Comparison of ENCODE assay signal across 8 cellular contexts in genomic region chr5:65928341-65928752, GRCh38. TPM values are rescaled to one million over a fixed set of nuclear protein-coding genes. Genes with fewer than 3 reads are reported as not detected.
DNase-seq lines count a peak whose midpoint lies in the region; ATAC-seq, FAIRE-seq and TF ChIP-seq lines count a peak whose summit lies in the region.

No MANE protein-coding gene starts in this region.

- no peak for TF ChIP-seq POLR2A in endothelial cell of umbilical vein (IDR thresholded peaks at IDR 0.05; ENCODE audit: low read depth, low read length)

- H3K27me3 ChIP-seq in OCI-LY3 (ENCODE audit: low read depth, low read length) (no peaks in the 10 kb centered on the region), endothelial cell of umbilical vein (ENCODE audit: control insufficient read depth in 2 of 2, insufficient read depth in 2 of 2, low read length in 2 of 2) (no peaks in the 10 kb centered on the region), pancreas (no peaks in the 10 kb centered on the region)

- no peaks in the 10 kb centered on the region for H3K9me3 ChIP-seq in ES-I3 (ENCODE audit: control insufficient read depth, insufficient read depth, low read length)
- no peaks in the 10 kb centered on the region for H3K9me3 ChIP-seq in OCI-LY3 (ENCODE audit: insufficient read depth, low read length)
- no peaks in the 10 kb centered on the region for H3K9me3 ChIP-seq in endothelial cell of umbilical vein (replicated peaks; ENCODE audit: control insufficient read depth, insufficient read depth, low read length)
- H3K9me3 ChIP-seq in pancreas, result no peaks in the 10 kb centered on the region

- WGBS in pancreas, 2 donors, result 7 to 14% methylated on average over 5 of the region's 5 CpGs

- H3K9ac ChIP-seq in ES-I3 (ENCODE audit: low read depth, low read length), result peak overlapping the region; percentile 98
- peak overlapping the region; percentile 98 for H3K9ac ChIP-seq in OCI-LY3 (ENCODE audit: low read length)
- H3K9ac ChIP-seq in endothelial cell of umbilical vein (replicated peaks; ENCODE audit: extremely low read depth, insufficient read depth, low read length), result peak overlapping the region; percentile 99

- POLR2A ChIA-PET in endothelial cell of umbilical vein (lab: Charles Lee), result no interaction called here

- BruUV-seq in endothelial cell of umbilical vein (replicated peaks; lab: Mats Ljungman, UMichigan), result no TSS peak

- H3K4me2 ChIP-seq in OCI-LY3 (ENCODE audit: low read length) (peak overlapping the region; percentile 77), endothelial cell of umbilical vein (ENCODE audit: insufficient read depth, low read length) (peak overlapping the region; percentile 99)

- no peak for TF ChIP-seq CTCF in OCI-LY3 (IDR thresholded peaks at IDR 0.05; ENCODE audit: low read depth, low read length)
- TF ChIP-seq CTCF in endothelial cell of umbilical vein (IDR thresholded peaks at IDR 0.05; ENCODE audit: extremely low read depth in 1 of 2, insufficient read depth in 1 of 2, low read depth in 1 of 2, low read length in 2 of 2), result no peak
- no peak for TF ChIP-seq CTCF in pancreas (IDR thresholded peaks at IDR 0.05)

- peaks cover 77% of the 10 kb centered on the region for H3K79me2 ChIP-seq in OCI-LY3 (ENCODE audit: low read length)
- H3K79me2 ChIP-seq in endothelial cell of umbilical vein (ENCODE audit: control insufficient read depth, insufficient read depth, low read length), result peaks cover 69% of the 10 kb centered on the region

- dilution Hi-C loops in endothelial cell of umbilical vein (cut with MboI; ENCODE audit: extremely low pct_ligation_motif_present, low sequenced_read_pairs), result no loop called here

- no peaks in the 10 kb centered on the region for H3K36me3 ChIP-seq in ES-I3 (ENCODE audit: insufficient read depth, low read length)
- H3K36me3 ChIP-seq in OCI-LY3 (replicated peaks; ENCODE audit: low read depth, low read length), result peaks cover 13% of the 10 kb centered on the region
- no peaks in the 10 kb centered on the region for H3K36me3 ChIP-seq in endothelial cell of umbilical vein (ENCODE audit: control insufficient read depth in 2 of 2, extremely low read depth in 1 of 2, insufficient read depth in 2 of 2, low read length in 2 of 2)
- H3K36me3 ChIP-seq in pancreas, result no peaks in the 10 kb centered on the region

- intact Hi-C loops in endothelial cell of umbilical vein (cut with micrococcal nuclease) (loop anchor here (5.0 to 10.0 kb wide), 3 partner anchors 84 to 304 kb away; partner anchors contain the start of genes SHLD3, TRAPPC13 and TRIM23), pancreas (cut with DNase I) (no loop called here)

- ATAC-seq in pancreas (no peak), GM19397 (IDR thresholded peaks at IDR 0.05; ENCODE audit: unreplicated experiment) (no peak), HG03108 (IDR thresholded peaks at IDR 0.05; ENCODE audit: unreplicated experiment) (no peak)

- H3K4me1 ChIP-seq in ES-I3 (ENCODE audit: insufficient read depth, low read length) (peaks cover 19% of the 10 kb centered on the region; the same call in 1 of the 2 replicates), OCI-LY3 (ENCODE audit: low read length) (peaks cover 17% of the 10 kb centered on the region), endothelial cell of umbilical vein (ENCODE audit: control insufficient read depth, extremely low read depth, insufficient read depth, low read length) (peaks cover 20% of the 10 kb centered on the region), pancreas (peaks cover 5 to 19% (median 13%) of the 10 kb centered on the region in 3 donors)

- H4K20me1 ChIP-seq in OCI-LY3 (ENCODE audit: insufficient read depth, low read length), result peaks cover 48% of the 10 kb centered on the region
- H4K20me1 ChIP-seq in endothelial cell of umbilical vein (replicated peaks; ENCODE audit: control insufficient read depth, extremely low read depth, insufficient read depth, low read length), result peaks cover 7% of the 10 kb centered on the region

- H3K4me3 ChIP-seq in OCI-LY3 (ENCODE audit: low read length), result peak overlapping the region; percentile 96
- H3K4me3 ChIP-seq in endothelial cell of umbilical vein (replicated peaks in 1 of 3; ENCODE audit: insufficient read depth in 1 of 3, low read depth in 1 of 3, low read length in 3 of 3), result peak overlapping the region; percentile 89 to 100 (median 99)
- peak overlapping the region; percentile 66 to 91 (median 90) for H3K4me3 ChIP-seq in pancreas

- H3K9me1 ChIP-seq in endothelial cell of umbilical vein (replicated peaks; ENCODE audit: control insufficient read depth, extremely low read depth, insufficient read depth, low read length), result no peaks in the 10 kb centered on the region

- DNase-seq in endothelial cell of umbilical vein (ENCODE audit: low read depth, low spot score) (peak; percentile 33), pancreas (no peak), cerebellum (ENCODE audit: low spot score) (no peak), MV-4-11 (lab: John Stamatoyannopoulos, UW) (no peak)

- H2AFZ ChIP-seq in OCI-LY3 (ENCODE audit: low read depth, low read length) (no peak overlapping the region), endothelial cell of umbilical vein (ENCODE audit: low read depth, low read length) (no peak overlapping the region)

- H3K27ac ChIP-seq in OCI-LY3 (ENCODE audit: low read length), result peak overlapping the region; percentile 95
- peak overlapping the region; percentile 96 for H3K27ac ChIP-seq in endothelial cell of umbilical vein (ENCODE audit: insufficient read depth, low read depth, low read length)
- peak overlapping the region in 2 of 4 donors; percentile 99 for H3K27ac ChIP-seq in pancreas

- FAIRE-seq in endothelial cell of umbilical vein (lab: Jason Lieb, UNC) (peak; percentile 54), pancreas (lab: Jason Lieb, UNC) (no peak)

- CTCF ChIA-PET in endothelial cell of umbilical vein (lab: Charles Lee), result no interaction called here

TF ChIP-seq in endothelial cell of umbilical vein, 7 proteins besides CTCF, POLR2A, EP300 and RAD21:
- TF ChIP-seq GATA2 (IDR thresholded peaks at IDR 0.05; ENCODE audit: insufficient read depth, insufficient read length, low read depth, low read length) (no peak), JUN (IDR thresholded peaks at IDR 0.05; ENCODE audit: borderline replicate concordance, insufficient read depth, insufficient read length, low read depth) (no peak), MYC (IDR thresholded peaks at IDR 0.05; ENCODE audit: low read depth, low read length) (no peak), MAX (IDR thresholded peaks at IDR 0.05; ENCODE audit: insufficient read depth, insufficient read length) (no peak), EZH2 (IDR thresholded peaks at IDR 0.05; ENCODE audit: borderline replicate concordance, low read depth, low read length, severe bottlenecking) (no peak)
TF ChIP-seq in endothelial cell of umbilical vein: peak in this region for 0.

RNA-seq across cellular contexts. Expression of gene ERBIN, which starts 2.0 kb away (rescaled TPM):
- total RNA-seq in endothelial cell of umbilical vein (55.6 and 60.1 TPM in 2 replicates), pancreas (10 to 100 TPM; 22.3 to 41.0 (median 27.9) TPM), cerebellum (119 TPM)
- polyA plus RNA-seq in endothelial cell of umbilical vein (6.7 and 8.1 TPM in 2 replicates), pancreas (10 to 100 TPM in 1 of 2 donors, 1 to 10 TPM in 1; 7.8 to 11.1 TPM)
- polyA plus RNA-seq in endothelial cell of umbilical vein (2011; cell fraction: cytosol; rRNA removed), result 9.1 and 10.3 TPM in 2 replicates
- polyA plus RNA-seq in endothelial cell of umbilical vein (2011; cell fraction: nucleus; rRNA removed), result 24.8 and 32.8 TPM in 2 replicates
- 12.7 and 20.0 TPM in 2 replicates for polyA plus RNA-seq in endothelial cell of umbilical vein (2012)
- polyA minus RNA-seq in endothelial cell of umbilical vein, result 35.3 and 48.2 TPM in 2 replicates
- polyA minus RNA-seq in endothelial cell of umbilical vein (2011; cell fraction: cytosol; rRNA and poly(A)+ RNA removed), result 25.0 TPM
- polyA minus RNA-seq in endothelial cell of umbilical vein (2011; cell fraction: nucleus; rRNA and poly(A)+ RNA removed), result 135 and 176 TPM in 2 replicates
